8 cellular contexts compared by ENCODE assay signal in the genomic region with DNA sequence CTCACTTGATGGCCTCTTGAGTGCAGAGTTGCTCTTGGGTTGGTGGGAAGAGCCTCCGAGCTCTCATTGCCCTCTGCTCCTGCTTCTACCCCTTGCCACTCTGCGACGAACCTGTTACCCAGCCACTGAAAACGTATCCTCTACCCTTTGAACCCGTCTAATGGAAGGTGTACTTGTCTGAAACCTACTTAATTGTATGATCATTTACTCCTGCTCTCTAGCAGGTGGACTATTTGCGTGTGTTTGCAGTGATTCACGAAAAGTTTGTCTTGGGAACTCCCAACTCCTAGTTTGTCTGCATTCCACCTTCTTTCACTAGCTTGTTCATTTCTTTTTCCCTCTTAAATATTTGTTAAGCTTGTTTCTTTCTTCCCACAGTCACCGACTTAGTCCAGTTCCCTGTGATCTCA. TPM values are rescaled to one million over a fixed set of nuclear protein-coding genes. Genes with fewer than 3 reads are reported as not detected.
DNase-seq lines count a peak whose midpoint lies in the region; ATAC-seq and TF ChIP-seq lines count a peak whose summit lies in the region.

No MANE protein-coding gene starts in this region.

- no peaks in the 10 kb centered on the region for H3K27me3 ChIP-seq in WERI-Rb-1 (ENCODE audit: insufficient read depth, low read depth, severe bottlenecking)

- H3K4me3 ChIP-seq in GM12864 (ENCODE audit: low read depth, low read length) (peak overlapping the region; percentile 68), WERI-Rb-1 (ENCODE audit: low read depth, low read length) (peak overlapping the region; percentile 66)

- H3K27ac ChIP-seq in WERI-Rb-1 = peak overlapping the region; percentile 74; the same call in 1 of the 2 replicates

- H3K9me3 ChIP-seq in WERI-Rb-1 (ENCODE audit: severe bottlenecking) = no peaks in the 10 kb centered on the region

- ATAC-seq in HG02678 (IDR thresholded peaks at IDR 0.05; ENCODE audit: unreplicated experiment) (peak; percentile 2), GM21367 (IDR thresholded peaks at IDR 0.05; ENCODE audit: unreplicated experiment) (no peak)

- H3K27ac Mint-ChIP-seq in glutamatergic neuron (ENCODE audit: unreplicated experiment) = peak overlapping the region; percentile 25

- H3K9me3 Mint-ChIP-seq in glutamatergic neuron (ENCODE audit: unreplicated experiment) = no peaks in the 10 kb centered on the region

- H3K36me3 Mint-ChIP-seq in glutamatergic neuron (ENCODE audit: unreplicated experiment) = peaks cover 12% of the 10 kb centered on the region

- H3K27me3 Mint-ChIP-seq in glutamatergic neuron (ENCODE audit: unreplicated experiment) = peaks cover 4% of the 10 kb centered on the region

- H3K36me3 ChIP-seq in WERI-Rb-1 = peaks cover 21% of the 10 kb centered on the region

- TF ChIP-seq CTCF in GM12864 (IDR thresholded peaks at IDR 0.05; ENCODE audit: low read depth, low read length, missing control alignments) (no peak), WERI-Rb-1 (IDR thresholded peaks at IDR 0.05; ENCODE audit: low read depth, low read length) (no peak), glutamatergic neuron (IDR thresholded peaks at IDR 0.05; ENCODE audit: partially characterized antibody, unreplicated experiment) (no peak)

- peaks cover 6% of the 10 kb centered on the region for H3K4me1 Mint-ChIP-seq in glutamatergic neuron (ENCODE audit: low read depth, unreplicated experiment)

- H3K4me3 Mint-ChIP-seq in glutamatergic neuron (ENCODE audit: unreplicated experiment) = peak overlapping the region; percentile 98

- DNase-seq in GM12864 (ENCODE audit: low read depth) (no peak), WERI-Rb-1 (no peak), glutamatergic neuron (no peak), renal cortical epithelial cell (ENCODE audit: low read depth) (peak; percentile 57), CD1c-positive myeloid dendritic cell (ENCODE audit: extremely low spot score) (no peak)
- DNase-seq in stimulated activated CD4-positive, alpha-beta T cell treated with anti-CD3 and anti-CD28 coated beads, Interleukin-2, amount 100 ng/mL, for 48 hours = no peak

RNA-seq across cellular contexts. Expression of gene CROT, which starts 0.5 kb away (rescaled TPM):
- total RNA-seq in glutamatergic neuron (ENCODE audit: unreplicated experiment) = 4.9 TPM
- total RNA-seq in renal cortical epithelial cell = 17.0 and 34.1 TPM in 2 replicates
